In genomic region chr16:50480206-50480605, GRCh38 we compare ENCODE assay signal across 13 cellular contexts.
DNase-seq lines count a peak whose midpoint lies in the region; ATAC-seq and TF ChIP-seq lines count a peak whose summit lies in the region.
"Had no signal": no experiment of that assay in that cellular context is flagged by ENCODE, and none has a peak within 500 bp of the region (broad histone marks: within the 10 kb centered on the region; RNA-seq: fewer than 3 reads in every experiment).

No MANE protein-coding gene starts in this region.

- no peaks in the 10 kb centered on the region for H4K20me1 ChIP-seq in PC-3 (ENCODE audit: low read length)
- H4K20me1 ChIP-seq: BLaER1 had no signal

- H3K4me1 ChIP-seq in PC-3 (ENCODE audit: insufficient read depth, low read length), result no peaks in the 10 kb centered on the region

- POLR2A ChIA-PET in PC-3 (lab: Charles Lee; ENCODE audit: unreplicated experiment), result no interaction called here

- CTCF ChIA-PET in PC-3 (lab: Charles Lee), result no interaction called here

- no peaks in the 10 kb centered on the region for H3K79me2 ChIP-seq in PC-3 (ENCODE audit: low read length)

- no peaks in the 10 kb centered on the region for H3F3A ChIP-seq in PC-3 (ENCODE audit: low read length, unreplicated experiment)

- no peak overlapping the region for H2AFZ ChIP-seq in PC-3 (ENCODE audit: low read length)

- H3K27ac ChIP-seq in PC-3 (ENCODE audit: low read length), result no peak overlapping the region
- H3K27ac ChIP-seq: 22Rv1, BLaER1 had no signal

- no TSS peak for BruUV-seq in PC-3 (replicated peaks; lab: Mats Ljungman, UMichigan)

- no peaks in the 10 kb centered on the region for H3K9me3 ChIP-seq in PC-3 (ENCODE audit: low read length)

- no peak overlapping the region for H3K9ac ChIP-seq in PC-3 (ENCODE audit: low read length)
- H3K9ac ChIP-seq: BLaER1 had no signal

- no peaks in the 10 kb centered on the region for H3K36me3 ChIP-seq in PC-3 (ENCODE audit: low read depth, low read length)
- H3K36me3 ChIP-seq: BLaER1 had no signal

- intact Hi-C loops in PC-3 (cut with micrococcal nuclease), result no loop called here

- no peak for TF ChIP-seq CTCF in PC-3 (conservative IDR thresholded peaks at IDR 0.05; ENCODE audit: low read depth, low read length)

- H3K27me3 ChIP-seq in PC-3 (ENCODE audit: low read length), result no peaks in the 10 kb centered on the region
- H3K27me3 ChIP-seq: BLaER1 had no signal

- H3K9me2 ChIP-seq in PC-3 (replicated peaks; ENCODE audit: low read length), result no peaks in the 10 kb centered on the region

- DNase-seq in Ammon's horn (ENCODE audit: low spot score) (peak; percentile 79), cerebellar cortex (ENCODE audit: low spot score) (peak; percentile 7), inferior parietal cortex (ENCODE audit: extremely low spot score) (peak; percentile 62), putamen (ENCODE audit: low spot score) (peak; percentile 85), PC-3 (no peak), LoVo (ENCODE audit: low spot score) (no peak)
- DNase-seq in activated CD4-positive, alpha-beta T cell treated with anti-CD3 and anti-CD28 coated beads, Interleukin-2, amount 50 U/mL, for 48 hours, result no peak
- DNase-seq in stimulated activated CD4-positive, alpha-beta T cell treated with anti-CD3 and anti-CD28 coated beads, Interleukin-1b, Interleukin-23, amount 100 ng/mL, for 48 hours, result no peak
- DNase-seq: DMS53, HCEC 1CT, HFFc6 had no signal

- H3K4me2 ChIP-seq in PC-3 (ENCODE audit: low read length), result no peak overlapping the region
- H3K4me2 ChIP-seq: BLaER1 had no signal

- no peak overlapping the region for H3K4me3 ChIP-seq in PC-3 (ENCODE audit: low read length)
- H3K4me3 ChIP-seq: BLaER1 had no signal

- no peak for ATAC-seq in PC-3

Comparison
In these comparisons a context has a peak if more than half of its experiments do, and no peak if none do; other contexts are left out.
1. DNase-seq: peak in Ammon's horn (single experiment), cerebellar cortex (single experiment), inferior parietal cortex (single experiment) and putamen (single experiment); none in activated CD4-positive, alpha-beta T cell treated with anti-CD3 and anti-CD28 coated beads, Interleukin-2, amount 50 U/mL, for 48 hours (0 of 2), PC-3 (single experiment), LoVo (single experiment) and stimulated activated CD4-positive, alpha-beta T cell treated with anti-CD3 and anti-CD28 coated beads, Interleukin-1b, Interleukin-23, amount 100 ng/mL, for 48 hours (single experiment).